Comparison of ENCODE assay signal across 13 cellular contexts in the genomic region with DNA sequence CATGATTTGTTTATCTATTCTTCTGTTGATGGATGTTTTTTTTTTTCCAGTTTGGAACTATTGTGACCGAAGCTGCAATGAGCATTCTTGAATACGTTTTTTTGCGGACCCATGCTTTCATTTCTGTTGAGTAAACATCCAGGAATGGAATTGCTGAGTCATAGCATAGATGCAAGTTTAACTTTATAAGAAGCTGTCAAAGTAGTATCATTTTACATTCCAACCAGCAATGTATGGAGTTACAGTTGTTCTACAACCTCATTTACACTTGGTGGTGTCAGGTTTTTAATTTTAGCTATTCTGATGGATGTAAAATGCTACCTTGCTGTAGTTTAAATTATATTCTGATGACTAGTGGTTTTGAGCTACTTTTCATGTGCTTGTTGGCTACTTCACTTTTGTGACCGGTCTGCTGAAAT. TPM values are rescaled to one million over a fixed set of nuclear protein-coding genes. Genes with fewer than 3 reads are reported as not detected.
DNase-seq lines count a peak whose midpoint lies in the region; ATAC-seq and TF ChIP-seq lines count a peak whose summit lies in the region.
"Had no signal": no experiment of that assay in that cellular context is flagged by ENCODE, and none has a peak within 500 bp of the region (broad histone marks: within the 10 kb centered on the region; RNA-seq: fewer than 3 reads in every experiment).

No MANE protein-coding gene starts in this region.

- H3K9me3 Mint-ChIP-seq in activated T-helper 1 cell treated with anti-CD3 and anti-CD28 coated beads, Interleukin-12 subunit alpha, Interleukin-12 subunit beta, Interleukin-2, Interleukin-4 antibody, amounts not matched to agents 30 ng/mL and 10 ng/mL and 1 ng/mL, durations not matched to agents 14 hours and 24 hours and 36 hours = peaks cover 6% of the 10 kb centered on the region
- peaks cover 14 to 21% of the 10 kb centered on the region in 2 experiments; a peak in 4 of 5 replicates for H3K9me3 Mint-ChIP-seq in H9

- H2BK5ac ChIP-seq in H9 (ENCODE audit: insufficient read length, low read length) = no peak overlapping the region

- H2BK15ac ChIP-seq in H9 (ENCODE audit: low read depth, low read length) = no peak overlapping the region

- no peak overlapping the region for H3K27ac Mint-ChIP-seq in activated T-helper 1 cell treated with anti-CD3 and anti-CD28 coated beads, Interleukin-12 subunit alpha, Interleukin-12 subunit beta, Interleukin-2, Interleukin-4 antibody, amounts not matched to agents 30 ng/mL and 10 ng/mL and 1 ng/mL, durations not matched to agents 14 hours and 24 hours and 36 hours
- H3K27ac Mint-ChIP-seq in H9 = peak overlapping the region in 1 of 3 experiments; percentile 56; a peak in 1 of 7 replicates
- H3K27ac Mint-ChIP-seq: naive B cell had no signal

- H4K5ac ChIP-seq in H9 (ENCODE audit: insufficient read length, low read depth, low read length) = no peak overlapping the region

- H4K20me1 ChIP-seq in H9 (ENCODE audit: control insufficient read depth, insufficient read depth, insufficient read length) = no peaks in the 10 kb centered on the region

- no peak overlapping the region for H3K9ac ChIP-seq in H9 (ENCODE audit: extremely low read depth, insufficient read length, low read length)

- no peak overlapping the region for H3K56ac ChIP-seq in H9 (ENCODE audit: insufficient read length, low read depth, low read length)

- intact Hi-C loops in activated T-helper 1 cell treated with anti-CD3 and anti-CD28 coated beads, Interleukin-12 subunit alpha, Interleukin-12 subunit beta, Interleukin-2, Interleukin-4 antibody, amounts not matched to agents 30 ng/mL and 10 ng/mL and 1 ng/mL, durations not matched to agents 14 hours and 24 hours and 36 hours (cut with micrococcal nuclease) = no loop called here

- no peaks in the 10 kb centered on the region for H3K79me1 ChIP-seq in H9 (ENCODE audit: insufficient read depth, low read depth, low read length, poor library complexity, severe bottlenecking)

- no peaks in the 10 kb centered on the region for H3K36me3 Mint-ChIP-seq in activated T-helper 1 cell treated with anti-CD3 and anti-CD28 coated beads, Interleukin-12 subunit alpha, Interleukin-12 subunit beta, Interleukin-2, Interleukin-4 antibody, amounts not matched to agents 30 ng/mL and 10 ng/mL and 1 ng/mL, durations not matched to agents 14 hours and 24 hours and 36 hours (ENCODE audit: low read depth)
- peaks cover 0 to 5% (median 0%) of the 10 kb centered on the region in 3 experiments; a peak in 2 of 7 replicates for H3K36me3 Mint-ChIP-seq in H9 (ENCODE audit: insufficient read depth in 1 of 3, low read depth in 3 of 3)

- no peak overlapping the region for H2BK12ac ChIP-seq in H9 (ENCODE audit: insufficient read length, low read depth, low read length)

- H3K27me3 ChIP-seq in brain microvascular endothelial cell (replicated peaks) = no peaks in the 10 kb centered on the region
- no peaks in the 10 kb centered on the region for H3K27me3 ChIP-seq in H9 (ENCODE audit: insufficient read depth, low read length)
- H3K27me3 ChIP-seq: gastroesophageal sphincter had no signal

- WGBS in H9 (ENCODE audit: extremely low coverage, insufficient read length, low lambda C conversion rate) = no CpG with 5 or more reads among the region's 4 CpGs

- H4K91ac ChIP-seq in H9 (ENCODE audit: insufficient read length, low read depth, low read length) = no peak overlapping the region

- peaks cover 2% of the 10 kb centered on the region for H3K27me3 Mint-ChIP-seq in activated T-helper 1 cell treated with anti-CD3 and anti-CD28 coated beads, Interleukin-12 subunit alpha, Interleukin-12 subunit beta, Interleukin-2, Interleukin-4 antibody, amounts not matched to agents 30 ng/mL and 10 ng/mL and 1 ng/mL, durations not matched to agents 14 hours and 24 hours and 36 hours (ENCODE audit: insufficient read depth)
- H3K27me3 Mint-ChIP-seq in H9 (ENCODE audit: low read depth) = no peaks in the 10 kb centered on the region; the same call in 1 of the 2 replicates

- TF ChIP-seq CTCF in brain microvascular endothelial cell (IDR thresholded peaks at IDR 0.05; ENCODE audit: low read depth, low read length, missing control alignments) (no peak), H9 (conservative IDR thresholded peaks at IDR 0.05) (no peak)

- no peak overlapping the region for H2AFZ ChIP-seq in H9 (ENCODE audit: low read length)

- H3K14ac ChIP-seq in H9 (ENCODE audit: insufficient read depth, low read length) = no peak overlapping the region

- no peak overlapping the region for H3T11ph ChIP-seq in H9 (ENCODE audit: low read length)

- H2BK120ac ChIP-seq in H9 (ENCODE audit: low read depth, low read length, poor library complexity, severe bottlenecking) = no peak overlapping the region

- H3K4ac ChIP-seq in H9 (ENCODE audit: low read depth, low read length) = no peak overlapping the region

- H3K79me2 ChIP-seq in H9 (ENCODE audit: insufficient read depth, low read length) = no peaks in the 10 kb centered on the region

- H3K9me3 ChIP-seq in H9 (ENCODE audit: control insufficient read depth, low read depth, low read length) = no peaks in the 10 kb centered on the region

- H3K36me3 ChIP-seq in brain microvascular endothelial cell (replicated peaks) = no peaks in the 10 kb centered on the region
- H3K36me3 ChIP-seq: gastroesophageal sphincter had no signal

- H2AK5ac ChIP-seq in H9 (ENCODE audit: insufficient read length, low read length) = no peak overlapping the region

- no peak overlapping the region for H4K8ac ChIP-seq in H9 (replicated peaks; ENCODE audit: insufficient read length, low read depth, low read length)

- H3K23me2 ChIP-seq in H9 (ENCODE audit: insufficient read length, low read depth, low read length, poor library complexity, severe bottlenecking) = no peaks in the 10 kb centered on the region

- ATAC-seq in left lobe of liver = peak; percentile 47
- ATAC-seq: gastroesophageal sphincter had no signal

- H3K4me3 ChIP-seq in brain microvascular endothelial cell (ENCODE audit: low read depth, low read length) = peak overlapping the region; percentile 18
- H3K4me3 ChIP-seq: gastroesophageal sphincter had no signal

- H2BK20ac ChIP-seq in H9 (ENCODE audit: low read depth, low read length, poor library complexity, severe bottlenecking) = no peak overlapping the region

- DNase-seq in AG08396 (ENCODE audit: low spot score) (peak; percentile 57), LHCN-M2 (ENCODE audit: low read depth) (peak; percentile 91), brain microvascular endothelial cell (peak; percentile 79), left lobe of liver (ENCODE audit: low spot score) (no peak), cerebellum (ENCODE audit: low spot score) (no peak), NCI-H1930 (lab: John Stamatoyannopoulos, UW) (no peak), H9 (no peak)
- no peak for DNase-seq in activated T-helper 1 cell treated with anti-CD3 and anti-CD28 coated beads, Interleukin-12 subunit alpha, Interleukin-12 subunit beta, Interleukin-2, Interleukin-4 antibody, amounts not matched to agents 30 ng/mL and 10 ng/mL and 1 ng/mL, durations not matched to agents 14 hours and 24 hours and 36 hours (ENCODE audit: low spot score)
- DNase-seq: activated CD4-positive, CD25-positive, alpha-beta regulatory T cell; activated naive CD4-positive, alpha-beta T cell treated with anti-CD3 and anti-CD28 coated beads, Interleukin-2, amount 50 U/mL, for 16 hours; naive B cell; stimulated activated CD4-positive, alpha-beta T cell treated with anti-CD3 and anti-CD28 coated beads, Interleukin-4, amount 100 ng/mL, for 4 hours had no signal

- H3K27ac ChIP-seq in brain microvascular endothelial cell (peak overlapping the region; percentile 35), H9 (ENCODE audit: insufficient read length, low read depth, low read length) (no peak overlapping the region)
- H3K27ac ChIP-seq: gastroesophageal sphincter had no signal

- H3K4me1 ChIP-seq in H9 (ENCODE audit: insufficient read depth, low read length) = no peaks in the 10 kb centered on the region
- H3K4me1 ChIP-seq: gastroesophageal sphincter had no signal

- H3K4me2 ChIP-seq in H9 (ENCODE audit: insufficient read depth, insufficient read length, low read length) = no peak overlapping the region

- no peaks in the 10 kb centered on the region for H3K4me1 Mint-ChIP-seq in activated T-helper 1 cell treated with anti-CD3 and anti-CD28 coated beads, Interleukin-12 subunit alpha, Interleukin-12 subunit beta, Interleukin-2, Interleukin-4 antibody, amounts not matched to agents 30 ng/mL and 10 ng/mL and 1 ng/mL, durations not matched to agents 14 hours and 24 hours and 36 hours (ENCODE audit: low read depth)
- peaks cover 3% of the 10 kb centered on the region in 2 experiments for H3K4me1 Mint-ChIP-seq in H9
- H3K4me1 Mint-ChIP-seq: naive B cell had no signal

- in situ Hi-C loops in brain microvascular endothelial cell (cut with HindIII; ENCODE audit: low pct_ligation_motif_present, low sequenced_read_pairs) = no loop called here

- no peak overlapping the region for H3K4me3 Mint-ChIP-seq in activated T-helper 1 cell treated with anti-CD3 and anti-CD28 coated beads, Interleukin-12 subunit alpha, Interleukin-12 subunit beta, Interleukin-2, Interleukin-4 antibody, amounts not matched to agents 30 ng/mL and 10 ng/mL and 1 ng/mL, durations not matched to agents 14 hours and 24 hours and 36 hours
- no peak overlapping the region for H3K4me3 Mint-ChIP-seq in H9
- H3K4me3 Mint-ChIP-seq: naive B cell had no signal

- H3K23ac ChIP-seq in H9 (ENCODE audit: insufficient read length, low read depth, low read length) = no peak overlapping the region

- H3K18ac ChIP-seq in H9 (ENCODE audit: insufficient read length, low read depth, low read length) = no peak overlapping the region

RNA-seq across cellular contexts. Expression of gene NPR3, which starts 49.0 kb away (rescaled TPM):
- total RNA-seq in LHCN-M2 (2014; rRNA removed) (5.6 and 6.4 TPM in 2 replicates), left lobe of liver (3.5 TPM), cerebellum (3.6 TPM), H9 (2021) (not detected in 2 replicates)
- 5.0 TPM for polyA plus RNA-seq in LHCN-M2 (2012)
- not detected in 2 replicates for total RNA-seq in activated T-helper 1 cell treated with anti-CD3 and anti-CD28 coated beads, Interleukin-12 subunit alpha, Interleukin-12 subunit beta, Interleukin-2, Interleukin-4 antibody, amounts not matched to agents 30 ng/mL and 10 ng/mL and 1 ng/mL, durations not matched to agents 14 hours and 24 hours and 36 hours

Comparison
In these comparisons a context has a peak if more than half of its experiments do, and no peak if none do; other contexts are left out.
1. DNase-seq: peak in AG08396 (single experiment), LHCN-M2 (single experiment) and brain microvascular endothelial cell (single experiment); none in left lobe of liver (single experiment), cerebellum (single experiment), activated T-helper 1 cell treated with anti-CD3 and anti-CD28 coated beads, Interleukin-12 subunit alpha, Interleukin-12 subunit beta, Interleukin-2, Interleukin-4 antibody, amounts not matched to agents 30 ng/mL and 10 ng/mL and 1 ng/mL, durations not matched to agents 14 hours and 24 hours and 36 hours (single experiment), NCI-H1930 (0 of 2) and H9 (single experiment).